Comparison of ENCODE assay signal across 7 cellular contexts in genomic region chr17:34082404-34082803, GRCh38.
"Had no signal": no experiment of that assay in that cellular context is flagged by ENCODE, and none has a peak within 500 bp of the region (broad histone marks: within the 10 kb centered on the region; RNA-seq: fewer than 3 reads in every experiment).

No MANE protein-coding gene starts in this region.

- H2AFZ ChIP-seq: GM23338 had no signal

- ATAC-seq: GM23338 had no signal

- FAIRE-seq: H1, H54, HTR-8/SVneo had no signal

- DNase-seq: H9, HCEC 1CT, IMR-90 had no signal

- H3K4me3 ChIP-seq: GM23338 had no signal

- H3K4me2 ChIP-seq: GM23338 had no signal
